11 cellular contexts compared by ENCODE assay signal in the genomic region with DNA sequence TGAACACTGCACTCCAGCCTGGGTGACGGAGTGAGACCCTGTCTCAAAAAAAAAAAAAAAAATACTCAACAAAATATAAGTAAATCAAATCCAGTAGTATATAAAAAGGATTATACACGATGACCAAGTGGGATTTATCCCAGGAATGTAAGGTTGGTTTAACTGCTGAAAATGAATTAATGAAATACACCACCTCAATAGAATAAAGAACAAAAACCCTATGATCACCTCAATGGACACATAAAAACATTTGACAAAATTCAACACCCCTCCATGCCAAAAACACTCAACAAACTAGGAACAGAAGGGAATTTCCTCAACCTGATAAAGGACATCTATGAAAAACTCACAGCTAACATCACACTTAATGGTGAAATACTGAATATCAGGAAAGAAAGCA.
"Had no signal": no experiment of that assay in that cellular context is flagged by ENCODE, and none has a peak within 500 bp of the region (broad histone marks: within the 10 kb centered on the region; RNA-seq: fewer than 3 reads in every experiment).

No MANE protein-coding gene starts in this region.

- H3K4me1 ChIP-seq: HAP-1 had no signal

- H3K4me3 Mint-ChIP-seq: GM23338, H9, HFFc6 had no signal

- H3K4me3 ChIP-seq: GM23248, GM23338, HAP-1 had no signal

- H3K9ac ChIP-seq: GM23248 had no signal

- H3K9me3 Mint-ChIP-seq: GM23338 had no signal

- FAIRE-seq: H1, H54 had no signal

- ATAC-seq: GM23338, HCT116 had no signal

- H3K4me2 ChIP-seq: GM23338 had no signal

- H3K27ac Mint-ChIP-seq: GM23338, H9, HFFc6 had no signal

- H2AFZ ChIP-seq: GM23248, GM23338 had no signal

- H3K4me1 Mint-ChIP-seq: GM23338 had no signal

- DNase-seq: GM23248, GOT3, H7, H9, HCEC 1CT, HFFc6 had no signal

- H3K9me3 ChIP-seq: HAP-1 had no signal

- H3K27ac ChIP-seq: GM23248 had no signal
